ENCODE assay signal across 8 cellular contexts in the genomic region with DNA sequence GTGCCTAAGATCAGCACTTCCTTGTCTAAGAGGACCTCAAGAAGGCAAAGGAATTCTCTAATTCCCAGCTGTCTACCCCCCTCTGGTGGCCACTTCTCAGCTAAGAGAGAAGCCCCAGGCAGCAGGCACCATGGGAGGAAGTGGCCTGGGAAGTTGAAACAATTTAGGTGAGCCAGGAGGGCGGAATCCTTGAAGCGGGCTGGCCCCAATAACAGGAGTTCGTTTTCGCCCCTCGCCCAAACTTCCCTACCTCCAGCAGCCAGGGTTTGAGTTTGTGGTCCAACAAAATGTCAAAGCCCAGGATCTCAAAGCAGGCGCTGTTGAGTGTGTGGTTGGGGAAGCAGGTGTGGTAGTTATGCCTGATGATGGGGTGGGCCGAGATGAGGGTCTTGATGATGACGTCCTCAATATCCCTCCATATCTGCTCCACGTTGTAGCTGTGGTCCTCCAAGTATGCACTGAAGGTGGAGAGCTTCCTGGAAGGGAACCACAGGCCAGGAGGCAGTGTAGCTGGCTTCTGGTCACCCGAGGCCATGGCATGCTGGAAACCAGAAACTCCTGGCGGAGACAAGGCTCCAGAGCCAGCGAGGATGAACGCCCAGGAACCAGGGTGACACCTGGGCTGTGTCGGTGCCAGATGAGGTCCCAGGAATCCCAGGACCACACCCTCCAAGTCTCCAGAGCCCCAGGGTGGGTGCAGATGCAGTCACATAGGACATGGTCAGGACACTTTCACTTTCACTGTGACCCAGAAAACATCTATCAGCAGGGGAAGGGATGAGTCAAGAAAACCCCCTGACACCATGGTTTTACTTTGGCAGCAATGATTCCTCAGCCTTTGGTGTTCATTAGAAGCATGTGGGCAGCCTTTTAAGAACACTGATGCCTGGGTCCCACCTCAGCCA. TPM values are rescaled to one million over a fixed set of nuclear protein-coding genes. Genes with fewer than 3 reads are reported as not detected.
DNase-seq lines count a peak whose midpoint lies in the region; ATAC-seq, FAIRE-seq and TF ChIP-seq lines count a peak whose summit lies in the region.

No MANE protein-coding gene starts in this region.

- no peaks in the 10 kb centered on the region for H3K79me2 ChIP-seq in K562 (ENCODE audit: control insufficient read depth, insufficient read depth, low read length)

- no peak for TF ChIP-seq EP300 in K562 (IDR thresholded peaks at IDR 0.05; ENCODE audit: low read length)

- H3K36me3 Mint-ChIP-seq in activated CD4-positive, alpha-beta memory T cell treated with anti-CD3 and anti-CD28 coated beads for 36 hours, result no peaks in the 10 kb centered on the region
- no peaks in the 10 kb centered on the region for H3K36me3 Mint-ChIP-seq in activated CD4-positive, alpha-beta memory T cell treated with anti-CD3 and anti-CD28 coated beads, Interleukin-2, amount 10 ng/mL, durations not matched to agents 7 days and 5 days (ENCODE audit: low read depth)

- peak; percentile 80 to 92 (median 87) for TF ChIP-seq CTCF in K562 (IDR thresholded peaks at IDR 0.05 in 2 of 3, conservative IDR thresholded peaks at IDR 0.05 in 1 of 3; ENCODE audit: insufficient read depth in 2 of 3, low read depth in 1 of 3, low read length in 3 of 3)

- H4K20me1 ChIP-seq in K562 (replicated peaks; ENCODE audit: control insufficient read depth, insufficient read depth, low read length), result peaks cover 4% of the 10 kb centered on the region

- no peak overlapping the region for H3K4me3 Mint-ChIP-seq in activated CD4-positive, alpha-beta memory T cell treated with anti-CD3 and anti-CD28 coated beads for 36 hours
- H3K4me3 Mint-ChIP-seq in activated CD4-positive, alpha-beta memory T cell treated with anti-CD3 and anti-CD28 coated beads, Interleukin-2, amount 10 ng/mL, durations not matched to agents 7 days and 5 days, result no peak overlapping the region

- peak; percentile 43 for DNase-seq in activated CD4-positive, alpha-beta memory T cell treated with anti-CD3 and anti-CD28 coated beads for 36 hours
- no peak for DNase-seq in activated CD4-positive, alpha-beta memory T cell treated with anti-CD3 and anti-CD28 coated beads, Interleukin-2, amount 10 ng/mL, durations not matched to agents 7 days and 5 days
- DNase-seq in HK-2 (ENCODE audit: unreplicated experiment) (peak; percentile 70), RCC 7860 (ENCODE audit: low spot score) (peak; percentile 72), K562 (ENCODE audit: extremely low read depth in 1 of 4, low spot score in 3 of 4) (peak; percentile 68 to 79 (median 72)), iPS DF 4.7 (ENCODE audit: extremely low read depth, low spot score) (peak; percentile 56)

- no peaks in the 10 kb centered on the region for H3K9me1 ChIP-seq in K562 (ENCODE audit: control insufficient read depth, insufficient read depth, low read length)

- no peak overlapping the region for H3K27ac Mint-ChIP-seq in activated CD4-positive, alpha-beta memory T cell treated with anti-CD3 and anti-CD28 coated beads for 36 hours
- no peak overlapping the region for H3K27ac Mint-ChIP-seq in activated CD4-positive, alpha-beta memory T cell treated with anti-CD3 and anti-CD28 coated beads, Interleukin-2, amount 10 ng/mL, durations not matched to agents 7 days and 5 days

- H3K27me3 ChIP-seq in K562 (ENCODE audit: control insufficient read depth in 2 of 2, insufficient read depth in 2 of 2, low read length in 2 of 2) (peaks cover 53 to 85% of the 10 kb centered on the region in 2 experiments), skeletal muscle satellite cell (ENCODE audit: control insufficient read depth, insufficient read depth, low read length) (peaks cover 78% of the 10 kb centered on the region)

- ATAC-seq in K562 (peak; percentile 94), GM21576 (IDR thresholded peaks at IDR 0.05; ENCODE audit: unreplicated experiment) (no peak)

- TF ChIP-seq RAD21 in K562 (CRISPR knock-in tag; conservative IDR thresholded peaks at IDR 0.05 in 1 of 2, IDR thresholded peaks at IDR 0.05 in 1 of 2), result peak; percentile 84 to 91

- H3K27ac ChIP-seq in K562 (ENCODE audit: extremely low read depth, low read depth, low read length), result no peak overlapping the region

- intact Hi-C loops in activated CD4-positive, alpha-beta memory T cell treated with anti-CD3 and anti-CD28 coated beads for 36 hours (cut with micrococcal nuclease), result loop anchor here (5.0 to 10.0 kb wide), 2 partner anchors 67 to 114 kb away; partner anchors contain the start of genes HOXB13, PRAC1 and PRAC2
- intact Hi-C loops in K562 (cut with micrococcal nuclease), result loop anchor here (1.0 kb wide), 2 partner anchors 67 to 113 kb away; no protein-coding TSS in a partner anchor

- in situ Hi-C loops in K562 (cut with MboI), result no loop called here

- H3K36me3 ChIP-seq in K562 (ENCODE audit: control insufficient read depth, insufficient read depth, low read length) (no peaks in the 10 kb centered on the region), skeletal muscle satellite cell (ENCODE audit: insufficient read depth, low read length) (no peaks in the 10 kb centered on the region)

- peak overlapping the region; percentile 35 for H2AFZ ChIP-seq in K562 (ENCODE audit: low read depth, low read length)

- no peak for TF ChIP-seq POLR2A in K562 (conservative IDR thresholded peaks at IDR 0.05)

- peaks cover 29% of the 10 kb centered on the region for H3K27me3 Mint-ChIP-seq in activated CD4-positive, alpha-beta memory T cell treated with anti-CD3 and anti-CD28 coated beads for 36 hours
- peaks cover 44% of the 10 kb centered on the region for H3K27me3 Mint-ChIP-seq in activated CD4-positive, alpha-beta memory T cell treated with anti-CD3 and anti-CD28 coated beads, Interleukin-2, amount 10 ng/mL, durations not matched to agents 7 days and 5 days

- peaks cover 0 to 3% of the 10 kb centered on the region in 2 experiments; a peak in 2 of 5 replicates for H3K4me1 ChIP-seq in K562 (replicated peaks in 1 of 2; ENCODE audit: control insufficient read depth in 2 of 2, insufficient read depth in 2 of 2, low read length in 2 of 2)
- H3K4me1 ChIP-seq in skeletal muscle satellite cell (ENCODE audit: control insufficient read depth, insufficient read depth, low read length), result peaks cover 7% of the 10 kb centered on the region

- CTCF ChIA-PET in activated CD4-positive, alpha-beta memory T cell treated with anti-CD3 and anti-CD28 coated beads for 36 hours (lab: Charles Lee), result interaction anchor here (0.7 to 6.3 kb wide), 13 partner anchors 14 to 128 kb away, joined by 3 to 51 read pairs (median 3); partner anchors contain the start of gene PRAC2
- CTCF ChIA-PET in activated CD4-positive, alpha-beta memory T cell treated with anti-CD3 and anti-CD28 coated beads, Interleukin-2, amount 10 ng/mL, durations not matched to agents 7 days and 5 days (lab: Charles Lee), result interaction anchor here (0.6 to 3.5 kb wide), 7 partner anchors 11 to 1264 kb away, joined by 3 to 13 read pairs (median 4); partner anchors contain the start of gene ITGA3
- CTCF ChIA-PET in K562 (lab: Yijun Ruan, JAX; ENCODE audit: low intra/inter-chr PET ratio), result interaction anchor here (0.5 to 4.3 kb wide), 7 partner anchors 63 to 455 kb away, joined by 3 to 31 read pairs (median 4); partner anchors contain the start of gene HOXB13

- 9% methylated on average over 14 of the region's 14 CpGs for WGBS in K562 (ENCODE audit: insufficient coverage, low coverage, missing lambda C conversion rate)

- no peaks in the 10 kb centered on the region for H3K9me3 Mint-ChIP-seq in activated CD4-positive, alpha-beta memory T cell treated with anti-CD3 and anti-CD28 coated beads for 36 hours
- H3K9me3 Mint-ChIP-seq in activated CD4-positive, alpha-beta memory T cell treated with anti-CD3 and anti-CD28 coated beads, Interleukin-2, amount 10 ng/mL, durations not matched to agents 7 days and 5 days, result no peaks in the 10 kb centered on the region

- H3K4me3 ChIP-seq in K562 (no peak overlapping the region), skeletal muscle satellite cell (ENCODE audit: low read length) (no peak overlapping the region)

- no TSS peak for BruUV-seq in K562 (replicated peaks; lab: Mats Ljungman, UMichigan)

- no peaks in the 10 kb centered on the region for H3K9me3 ChIP-seq in K562 (replicated peaks; ENCODE audit: control insufficient read depth, insufficient read depth, low read depth, low read length)
- H3K9me3 ChIP-seq in skeletal muscle satellite cell (replicated peaks; ENCODE audit: low read length), result no peaks in the 10 kb centered on the region

- FAIRE-seq in RCC 7860 (lab: Jason Lieb, UNC) (peak; percentile 41), K562 (lab: Jason Lieb, UNC) (peak; percentile 97)

- POLR2A ChIA-PET in activated CD4-positive, alpha-beta memory T cell treated with anti-CD3 and anti-CD28 coated beads for 36 hours (lab: Charles Lee), result interaction anchor here (0.8 kb wide), 1 partner anchor 113 kb away, joined by 3 read pairs; no protein-coding TSS in a partner anchor
- POLR2A ChIA-PET in activated CD4-positive, alpha-beta memory T cell treated with anti-CD3 and anti-CD28 coated beads, Interleukin-2, amount 10 ng/mL, durations not matched to agents 7 days and 5 days (lab: Charles Lee), result interaction anchor here (0.9 kb wide), 1 partner anchor 66 kb away, joined by 3 read pairs; no protein-coding TSS in a partner anchor
- POLR2A ChIA-PET in K562 (lab: Yijun Ruan, JAX), result interaction anchor here (0.5 to 1.3 kb wide), 11 partner anchors 12 to 334 kb away, joined by 3 to 5 read pairs (median 4); no protein-coding TSS in a partner anchor

- peak overlapping the region in 1 of 2 experiments; percentile 50; a peak in 2 of 4 replicates for H3K9ac ChIP-seq in K562 (ENCODE audit: insufficient read depth in 1 of 2, low read depth in 2 of 2, low read length in 2 of 2)
- H3K9ac ChIP-seq in skeletal muscle satellite cell (ENCODE audit: low read depth, low read length), result no peak overlapping the region

- H3K4me2 ChIP-seq in K562 (ENCODE audit: insufficient read depth, low read length), result peak overlapping the region; percentile 39; the same call in 1 of the 2 replicates
- H3K4me2 ChIP-seq in skeletal muscle satellite cell (ENCODE audit: low read length), result peak overlapping the region; percentile 3

- peaks cover 5% of the 10 kb centered on the region for H3K4me1 Mint-ChIP-seq in activated CD4-positive, alpha-beta memory T cell treated with anti-CD3 and anti-CD28 coated beads for 36 hours (ENCODE audit: low read depth)
- peaks cover 12% of the 10 kb centered on the region for H3K4me1 Mint-ChIP-seq in activated CD4-positive, alpha-beta memory T cell treated with anti-CD3 and anti-CD28 coated beads, Interleukin-2, amount 10 ng/mL, durations not matched to agents 7 days and 5 days

RNA-seq across cellular contexts. Expression of gene TTLL6, which starts 25.6 kb away (rescaled TPM):
- total RNA-seq in activated CD4-positive, alpha-beta memory T cell treated with anti-CD3 and anti-CD28 coated beads for 36 hours, result not detected
- total RNA-seq in activated CD4-positive, alpha-beta memory T cell treated with anti-CD3 and anti-CD28 coated beads, Interleukin-2, amount 10 ng/mL, durations not matched to agents 7 days and 5 days, result not detected
- not detected in 2 replicates for total RNA-seq in K562 (2011; cell fraction: chromatin; rRNA removed; ENCODE audit: low replicate concordance)
- not detected in 2 replicates for total RNA-seq in K562 (2011; cell fraction: nucleolus; rRNA removed)
- not detected in 2 replicates for total RNA-seq in K562 (2011; cell fraction: nucleoplasm; rRNA removed)
- total RNA-seq in K562 (2014; rRNA removed) (0.05 TPM in 1 of 2 replicates, not detected in the other), K562 (2014; rRNA removed; fragmentation: Illumina TruSeq; extraction: Trizol) (not detected in 2 replicates), K562 (2015; rRNA removed; fragmentation: Illumina TruSeq; extraction: Trizol) (not detected in 2 replicates), K562 (2021) (not detected in 2 replicates)
- polyA plus RNA-seq in K562 (2011; rRNA removed) (not detected in 2 replicates), K562 (2014; fragmentation: Illumina TruSeq; extraction: Trizol) (not detected in 2 replicates), K562 (2014; fragmentation: Nextera tagmentation; extraction: Ambion mirVana) (not detected), K562 (2014; rRNA removed) (not detected in 2 replicates)
- polyA plus RNA-seq in K562 (2011; cell fraction: cytosol; rRNA removed), result not detected in 2 replicates
- polyA plus RNA-seq in K562 (2011; cell fraction: nucleus; rRNA removed), result not detected in 2 replicates
- not detected in 2 replicates for polyA plus RNA-seq in K562 (2012)
- polyA minus RNA-seq in K562 (2011; rRNA and poly(A)+ RNA removed), result not detected in 2 replicates
- not detected in 2 replicates for polyA minus RNA-seq in K562 (2011; cell fraction: cytosol; rRNA and poly(A)+ RNA removed)
- polyA minus RNA-seq in K562 (2011; cell fraction: nucleus; rRNA and poly(A)+ RNA removed), result not detected in 2 replicates
- under 0.01 TPM in 1 of 2 replicates, not detected in the other for total RNA-seq in skeletal muscle satellite cell (2012; rRNA removed)

RNA-seq across cellular contexts. Expression of gene CALCOCO2, which starts 39.5 kb away (rescaled TPM):
- total RNA-seq in activated CD4-positive, alpha-beta memory T cell treated with anti-CD3 and anti-CD28 coated beads for 36 hours, result 10 to 100 TPM; 65.1 to 72.1 TPM
- total RNA-seq in activated CD4-positive, alpha-beta memory T cell treated with anti-CD3 and anti-CD28 coated beads, Interleukin-2, amount 10 ng/mL, durations not matched to agents 7 days and 5 days, result 100 to 1,000 TPM; 162 to 176 TPM
- 99.5 and 212 TPM in 2 replicates for total RNA-seq in K562 (2011; cell fraction: chromatin; rRNA removed; ENCODE audit: low replicate concordance)
- total RNA-seq in K562 (2011; cell fraction: nucleolus; rRNA removed), result 64.4 and 72.4 TPM in 2 replicates
- total RNA-seq in K562 (2011; cell fraction: nucleoplasm; rRNA removed), result 126 and 140 TPM in 2 replicates
- total RNA-seq in K562 (2014; rRNA removed), result 24.1 and 24.8 TPM in 2 replicates
- total RNA-seq in K562 (2014; rRNA removed; fragmentation: Illumina TruSeq; extraction: Trizol), result 71.1 and 87.2 TPM in 2 replicates
- 38.4 and 39.8 TPM in 2 replicates for total RNA-seq in K562 (2015; rRNA removed; fragmentation: Illumina TruSeq; extraction: Trizol)
- total RNA-seq in K562 (2021), result 67.5 and 69.4 TPM in 2 replicates
- 87.3 and 117 TPM in 2 replicates for polyA plus RNA-seq in K562 (2011; rRNA removed)
- 28.1 and 43.7 TPM in 2 replicates for polyA plus RNA-seq in K562 (2011; cell fraction: cytosol; rRNA removed)
- 90.8 and 154 TPM in 2 replicates for polyA plus RNA-seq in K562 (2011; cell fraction: nucleus; rRNA removed)
- 61.5 and 168 TPM in 2 replicates for polyA plus RNA-seq in K562 (2012)
- polyA plus RNA-seq in K562 (2014; fragmentation: Illumina TruSeq; extraction: Trizol), result 74.7 and 79.9 TPM in 2 replicates
- polyA plus RNA-seq in K562 (2014; fragmentation: Nextera tagmentation; extraction: Ambion mirVana), result 10 to 100 TPM; 34.6 to 85.9 TPM
- 52.9 and 63.2 TPM in 2 replicates for polyA plus RNA-seq in K562 (2014; rRNA removed)
- 160 and 191 TPM in 2 replicates for polyA minus RNA-seq in K562 (2011; rRNA and poly(A)+ RNA removed)
- 37.6 and 58.6 TPM in 2 replicates for polyA minus RNA-seq in K562 (2011; cell fraction: cytosol; rRNA and poly(A)+ RNA removed)
- 24.8 and 62.5 TPM in 2 replicates for polyA minus RNA-seq in K562 (2011; cell fraction: nucleus; rRNA and poly(A)+ RNA removed)
- 38.9 and 51.0 TPM in 2 replicates for total RNA-seq in skeletal muscle satellite cell (2012; rRNA removed)
